23 cellular contexts compared by ENCODE assay signal in genomic region chr16:30931068-30931655, GRCh38. TPM values are rescaled to one million over a fixed set of nuclear protein-coding genes. Genes with fewer than 3 reads are reported as not detected.
DNase-seq lines count a peak whose midpoint lies in the region; ATAC-seq and TF ChIP-seq lines count a peak whose summit lies in the region.
"Had no signal": no experiment of that assay in that cellular context is flagged by ENCODE, and none has a peak within 500 bp of the region (broad histone marks: within the 10 kb centered on the region; RNA-seq: fewer than 3 reads in every experiment).

No MANE protein-coding gene starts in this region.

- H4K20me1 ChIP-seq in osteoblast (ENCODE audit: insufficient read depth, low read length): peaks cover 6% of the 10 kb centered on the region

- ATAC-seq in Right ventricle myocardium superior (ENCODE audit: poor library complexity) (peak; percentile 30), left cardiac atrium (no peak), heart right ventricle (peak in 2 of 8 donors; percentile 8 to 24), foreskin keratinocyte (no peak)
- ATAC-seq: GM23338, PC-3 had no signal

- H3K27ac ChIP-seq in heart right ventricle (peak overlapping the region in 9 of 10 donors; percentile 6 to 70 (median 66)), osteoblast (ENCODE audit: low read depth, low read length) (no peak overlapping the region), foreskin keratinocyte (no peak overlapping the region)

- intact Hi-C loops in Right ventricle myocardium superior (cut with DNase I): no loop called here
- intact Hi-C loops in left cardiac atrium (cut with DNase I): no loop called here
- intact Hi-C loops in heart right ventricle (cut with DNase I): no loop called here

- no peaks in the 10 kb centered on the region for H3K79me2 ChIP-seq in osteoblast (ENCODE audit: insufficient read depth, low read length)

- no peak overlapping the region for H2AFZ ChIP-seq in osteoblast (ENCODE audit: low read length)
- H2AFZ ChIP-seq: GM23338 had no signal

- DNase-seq in Right ventricle myocardium superior (no peak), left cardiac atrium (no peak), heart right ventricle (no peak), osteoblast (ENCODE audit: insufficient read length, low spot score, missing footprints) (peak; percentile 38), foreskin keratinocyte (no peak), NCI-H82 treated with DMSO at 0.1 percent for 48 hours (lab: John Stamatoyannopoulos, UW; ENCODE audit: unreplicated experiment) (no peak)
- DNase-seq in effector CD4-positive, alpha-beta T cell: no peak
- DNase-seq: CD4-positive, alpha-beta T cell; DMS53; H9; KBM-7; MV-4-11; NCI-H1105; NCI-H1436 treated with DMSO at 0.1 percent for 48 hours; NCI-H1930; NCI-H2107; NCI-H524; NCI-H748 treated with DMSO at 0.1 percent for 48 hours; NK-92 treated with Interleukin-12 subunit alpha and Interleukin-12 subunit beta, amount 100 ng/mL, for 24 hours; PC-3; SHP77 had no signal

- H3K4me3 ChIP-seq in heart right ventricle: no peak overlapping the region
- H3K4me3 ChIP-seq in osteoblast (ENCODE audit: insufficient read depth, low read length): no peak overlapping the region
- H3K4me3 ChIP-seq: BLaER1 treated with 17β-estradiol and CSF1 and Interleukin-3, amounts not matched to agents 10 nM and 100 nM; GM23338 had no signal

- no peak for TF ChIP-seq CTCF in heart right ventricle (IDR thresholded peaks at IDR 0.05)
- TF ChIP-seq CTCF in osteoblast (IDR thresholded peaks at IDR 0.05; ENCODE audit: extremely low read depth, low read depth, low read length): no peak
- TF ChIP-seq CTCF in foreskin keratinocyte (conservative IDR thresholded peaks at IDR 0.05): no peak

- H3K4me2 ChIP-seq in osteoblast (ENCODE audit: insufficient read depth, low read length): no peak overlapping the region
- H3K4me2 ChIP-seq: BLaER1 treated with 17β-estradiol and CSF1 and Interleukin-3, amounts not matched to agents 10 nM and 100 nM; GM23338 had no signal

- WGBS in heart right ventricle, 2 donors: 46 to 52% methylated on average over 12 of the region's 12 CpGs

- peaks cover 0 to 73% (median 14%) of the 10 kb centered on the region in 9 donors for H3K36me3 ChIP-seq in heart right ventricle
- peaks cover 47% of the 10 kb centered on the region for H3K36me3 ChIP-seq in osteoblast (ENCODE audit: insufficient read depth, low read length)

- no peaks in the 10 kb centered on the region for H3K27me3 ChIP-seq in heart right ventricle
- H3K27me3 ChIP-seq in osteoblast (ENCODE audit: insufficient read depth, low read length): no peaks in the 10 kb centered on the region
- H3K27me3 ChIP-seq in foreskin keratinocyte: no peaks in the 10 kb centered on the region
- H3K27me3 ChIP-seq: BLaER1 treated with 17β-estradiol and CSF1 and Interleukin-3, amounts not matched to agents 10 nM and 100 nM had no signal

- H3K9me3 ChIP-seq in heart right ventricle (no peaks in the 10 kb centered on the region), osteoblast (ENCODE audit: low read depth, low read length) (no peaks in the 10 kb centered on the region)
- H3K9me3 ChIP-seq: BLaER1 treated with 17β-estradiol and CSF1 and Interleukin-3, amounts not matched to agents 10 nM and 100 nM had no signal

- H3K4me1 ChIP-seq in heart right ventricle: peaks cover 0 to 14% (median 0%) of the 10 kb centered on the region in 9 donors
- H3K4me1 ChIP-seq in osteoblast (ENCODE audit: insufficient read depth, low read length): no peaks in the 10 kb centered on the region
- H3K4me1 ChIP-seq in foreskin keratinocyte: no peaks in the 10 kb centered on the region

RNA-seq across cellular contexts. Expression of gene FBXL19, which starts 7.8 kb away (rescaled TPM):
- total RNA-seq in Right ventricle myocardium superior (4.7 TPM), left cardiac atrium (10 to 100 TPM in 1 of 2 donors, 1 to 10 TPM in 1; 6.4 to 10.1 TPM), heart right ventricle (1 to 10 TPM; 4.1 to 8.7 (median 5.8) TPM), osteoblast (12.7 and 14.5 TPM in 2 replicates), foreskin keratinocyte (32.2 and 33.0 TPM in 2 replicates)
- polyA plus RNA-seq in heart right ventricle (10 to 100 TPM in 1 of 2 donors, 1 to 10 TPM in 1; 5.4 to 14.1 TPM), foreskin keratinocyte (21.8 and 23.3 TPM in 2 replicates)

RNA-seq across cellular contexts. Expression of gene ORAI3, which starts 17.7 kb away (rescaled TPM):
- 9.5 TPM for total RNA-seq in Right ventricle myocardium superior
- total RNA-seq in left cardiac atrium: 10 to 100 TPM in 1 of 2 donors, 1 to 10 TPM in 1; 8.8 to 14.2 TPM
- 10 to 100 TPM in 8 of 10 donors, 1 to 10 TPM in 2; 7.8 to 19.8 (median 11.4) TPM for total RNA-seq in heart right ventricle
- 10 to 100 TPM; 10.1 to 15.4 TPM for polyA plus RNA-seq in heart right ventricle
- total RNA-seq in osteoblast: 63.3 and 66.0 TPM in 2 replicates
- 8.4 and 9.0 TPM in 2 replicates for total RNA-seq in foreskin keratinocyte
- polyA plus RNA-seq in foreskin keratinocyte: 9.1 and 9.2 TPM in 2 replicates

RNA-seq across cellular contexts. Expression of gene SETD1A, which starts 26.4 kb away (rescaled TPM):
- total RNA-seq in Right ventricle myocardium superior (6.9 TPM), left cardiac atrium (10 to 100 TPM in 1 of 2 donors, 1 to 10 TPM in 1; 9.2 to 10.9 TPM), heart right ventricle (10 to 100 TPM in 2 of 10 donors, 1 to 10 TPM in 8; 7.5 to 11.4 (median 9.2) TPM), osteoblast (2.2 and 2.9 TPM in 2 replicates), foreskin keratinocyte (6.7 and 7.1 TPM in 2 replicates)
- polyA plus RNA-seq in heart right ventricle (10 to 100 TPM in 1 of 2 donors, 1 to 10 TPM in 1; 5.8 to 11.2 TPM), foreskin keratinocyte (6.0 and 6.4 TPM in 2 replicates)

RNA-seq across cellular contexts. Expression of gene CTF1, which starts 34.7 kb away (rescaled TPM):
- total RNA-seq in Right ventricle myocardium superior: 6.5 TPM
- 1 to 10 TPM; 6.8 to 7.3 TPM for total RNA-seq in left cardiac atrium
- total RNA-seq in heart right ventricle: 10 to 100 TPM in 9 of 10 donors, 1 to 10 TPM in 1; 8.6 to 28.2 (median 19.9) TPM
- 10 to 100 TPM in 1 of 2 donors, 1 to 10 TPM in 1; 6.5 to 10.4 TPM for polyA plus RNA-seq in heart right ventricle
- total RNA-seq in osteoblast: 2.9 and 3.3 TPM in 2 replicates
- 0.95 and 1.6 TPM in 2 replicates for total RNA-seq in foreskin keratinocyte
- 3.0 and 3.2 TPM in 2 replicates for polyA plus RNA-seq in foreskin keratinocyte

RNA-seq across cellular contexts. Expression of gene BCL7C, which starts 37.3 kb away (rescaled TPM):
- total RNA-seq in Right ventricle myocardium superior: 28.8 TPM
- 10 to 100 TPM; 20.9 to 27.9 TPM for total RNA-seq in left cardiac atrium
- total RNA-seq in heart right ventricle: 10 to 100 TPM; 24.2 to 31.3 (median 27.0) TPM
- polyA plus RNA-seq in heart right ventricle: 10 to 100 TPM; 30.5 to 68.8 TPM
- total RNA-seq in osteoblast: 33.3 and 36.2 TPM in 2 replicates
- 35.3 and 39.1 TPM in 2 replicates for total RNA-seq in foreskin keratinocyte
- polyA plus RNA-seq in foreskin keratinocyte: 48.6 and 51.0 TPM in 2 replicates

Comparison
In these comparisons a context has a peak if more than half of its experiments do, and no peak if none do; other contexts are left out.
1. H3K27ac ChIP-seq: peak in heart right ventricle (9 of 10); none in osteoblast (single experiment) and foreskin keratinocyte (single experiment).